ENCODE assay signal across 9 cellular contexts in the genomic region with DNA sequence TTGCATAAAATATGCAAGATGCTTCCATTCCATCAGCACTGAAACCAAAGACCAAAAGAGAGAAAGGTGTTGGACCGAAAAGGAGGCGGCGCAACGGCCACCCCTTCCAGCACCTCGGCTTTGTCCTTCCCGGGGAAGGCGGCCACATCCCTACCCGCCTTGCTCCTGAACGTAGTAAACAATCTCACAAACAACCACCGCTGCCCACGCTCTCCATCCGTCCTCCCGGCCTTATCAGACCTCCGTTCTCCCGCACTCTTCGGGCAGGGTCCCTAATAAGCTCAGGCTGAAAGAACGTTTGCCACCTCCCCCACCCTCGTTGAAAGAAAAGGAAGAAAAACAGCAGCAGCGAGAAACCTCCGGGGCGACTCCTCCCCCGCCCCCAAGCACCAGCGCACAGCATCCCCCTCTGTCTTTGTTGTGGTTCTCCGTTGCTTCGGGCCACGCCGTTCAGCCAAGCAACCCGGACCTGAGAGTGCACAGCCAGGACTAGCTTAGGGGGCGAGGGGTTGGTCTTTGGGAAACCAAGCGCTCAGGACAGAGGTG. TPM values are rescaled to one million over a fixed set of nuclear protein-coding genes. Genes with fewer than 3 reads are reported as not detected.
A peak's percentile ranks its signal among the peaks of the same experiment; 100 is the strongest.
DNase-seq lines count a peak whose midpoint lies in the region; ATAC-seq, FAIRE-seq and TF ChIP-seq lines count a peak whose summit lies in the region.
"Had no signal": no experiment of that assay in that cellular context is flagged by ENCODE, and none has a peak within 500 bp of the region (broad histone marks: within the 10 kb centered on the region; RNA-seq: fewer than 3 reads in every experiment).

No MANE protein-coding gene starts in this region.

- H3K9ac ChIP-seq in endothelial cell of umbilical vein (replicated peaks; ENCODE audit: extremely low read depth, insufficient read depth, low read length), result no peak overlapping the region
- no peak overlapping the region for H3K9ac ChIP-seq in smooth muscle cell (ENCODE audit: low read depth)

- no peak for TF ChIP-seq POLR2A in endothelial cell of umbilical vein (IDR thresholded peaks at IDR 0.05; ENCODE audit: low read depth, low read length)

- H3K4me2 ChIP-seq in endothelial cell of umbilical vein (ENCODE audit: insufficient read depth, low read length) (no peak overlapping the region), smooth muscle cell (peak overlapping the region; percentile 78)

- H3K27me3 ChIP-seq in endothelial cell of umbilical vein (ENCODE audit: control insufficient read depth in 2 of 2, insufficient read depth in 2 of 2, low read length in 2 of 2), result peaks cover 80 to 97% of the 10 kb centered on the region in 2 experiments
- H3K27me3 ChIP-seq in smooth muscle cell (ENCODE audit: low read depth), result peaks cover 97% of the 10 kb centered on the region

- DNase-seq in activated CD4-positive, alpha-beta T cell treated with anti-CD3 and anti-CD28 coated beads, Interleukin-2, amount 10 ng/mL, durations not matched to agents 7 days and 5 days, result no peak
- DNase-seq in activated CD4-positive, alpha-beta T cell treated with anti-CD3 and anti-CD28 coated beads for 1 hour, result no peak
- peak; percentile 45 to 81 for DNase-seq in NCI-H526 (lab: John Stamatoyannopoulos, UW)
- no peak for DNase-seq in endothelial cell of umbilical vein (ENCODE audit: low read depth, low spot score)
- no peak for DNase-seq in smooth muscle cell (lab: John Stamatoyannopoulos, UW; ENCODE audit: unreplicated experiment)
- DNase-seq in stimulated activated CD4-positive, alpha-beta T cell treated with anti-CD3 and anti-CD28 coated beads, Interleukin-2, amount 100 ng/mL, for 48 hours, result no peak

- H3K27me3 Mint-ChIP-seq in activated CD4-positive, alpha-beta T cell treated with anti-CD3 and anti-CD28 coated beads, Interleukin-2, amount 10 ng/mL, durations not matched to agents 7 days and 5 days, result peaks cover 81% of the 10 kb centered on the region

- CTCF ChIA-PET in activated CD4-positive, alpha-beta T cell treated with anti-CD3 and anti-CD28 coated beads, Interleukin-2, amount 10 ng/mL, durations not matched to agents 7 days and 5 days (lab: Charles Lee), result interaction anchor here (0.9 to 1.8 kb wide), 2 partner anchors 52 to 82 kb away, joined by 3 to 4 read pairs; no protein-coding TSS in a partner anchor
- CTCF ChIA-PET in endothelial cell of umbilical vein (lab: Charles Lee), result interaction anchor here (1.3 to 2.8 kb wide), 5 partner anchors 8 to 771 kb away, joined by 3 to 19 read pairs (median 10); no protein-coding TSS in a partner anchor

- peaks cover 3% of the 10 kb centered on the region for H3K36me3 Mint-ChIP-seq in activated CD4-positive, alpha-beta T cell treated with anti-CD3 and anti-CD28 coated beads, Interleukin-2, amount 10 ng/mL, durations not matched to agents 7 days and 5 days (ENCODE audit: low read depth)

- FAIRE-seq in endothelial cell of umbilical vein (lab: Jason Lieb, UNC), result peak; percentile 50
- FAIRE-seq: HTR-8/SVneo had no signal

- TF ChIP-seq CTCF in endothelial cell of umbilical vein (IDR thresholded peaks at IDR 0.05; ENCODE audit: extremely low read depth in 1 of 2, insufficient read depth in 1 of 2, low read depth in 1 of 2, low read length in 2 of 2) (no peak), smooth muscle cell (IDR thresholded peaks at IDR 0.05; ENCODE audit: borderline replicate concordance, insufficient read depth, poor library complexity, severe bottlenecking) (no peak)

- peaks cover 10% of the 10 kb centered on the region for H3K4me1 Mint-ChIP-seq in activated CD4-positive, alpha-beta T cell treated with anti-CD3 and anti-CD28 coated beads, Interleukin-2, amount 10 ng/mL, durations not matched to agents 7 days and 5 days

- no peaks in the 10 kb centered on the region for H3F3A ChIP-seq in smooth muscle cell (ENCODE audit: low read depth)

- H3K4me3 Mint-ChIP-seq in activated CD4-positive, alpha-beta T cell treated with anti-CD3 and anti-CD28 coated beads, Interleukin-2, amount 10 ng/mL, durations not matched to agents 7 days and 5 days, result peak overlapping the region; percentile 51

- no peak overlapping the region for H3K4me3 ChIP-seq in endothelial cell of umbilical vein (replicated peaks in 1 of 3; ENCODE audit: insufficient read depth in 1 of 3, low read depth in 1 of 3, low read length in 3 of 3)
- H3K4me3 ChIP-seq in smooth muscle cell, result peak overlapping the region; percentile 33

- POLR2A ChIA-PET in activated CD4-positive, alpha-beta T cell treated with anti-CD3 and anti-CD28 coated beads, Interleukin-2, amount 10 ng/mL, durations not matched to agents 7 days and 5 days (lab: Charles Lee), result no interaction called here
- POLR2A ChIA-PET in endothelial cell of umbilical vein (lab: Charles Lee), result no interaction called here

- no peaks in the 10 kb centered on the region for H3K79me2 ChIP-seq in endothelial cell of umbilical vein (ENCODE audit: control insufficient read depth, insufficient read depth, low read length)
- no peaks in the 10 kb centered on the region for H3K79me2 ChIP-seq in smooth muscle cell (ENCODE audit: low read depth)

- dilution Hi-C loops in endothelial cell of umbilical vein (cut with MboI; ENCODE audit: extremely low pct_ligation_motif_present, low sequenced_read_pairs), result no loop called here

- ATAC-seq in GM18502 (IDR thresholded peaks at IDR 0.05; ENCODE audit: poor library complexity, unreplicated experiment) (no peak), GM19463 (IDR thresholded peaks at IDR 0.05; ENCODE audit: unreplicated experiment) (no peak)

- 1% methylated on average over 30 of the region's 30 CpGs for WGBS in smooth muscle cell (ENCODE audit: low lambda C conversion rate)

- H3K9me1 ChIP-seq in endothelial cell of umbilical vein (replicated peaks; ENCODE audit: control insufficient read depth, extremely low read depth, insufficient read depth, low read length), result no peaks in the 10 kb centered on the region

- BruUV-seq in endothelial cell of umbilical vein (replicated peaks; lab: Mats Ljungman, UMichigan), result no TSS peak

- peak overlapping the region; percentile 79 for H3K27ac Mint-ChIP-seq in activated CD4-positive, alpha-beta T cell treated with anti-CD3 and anti-CD28 coated beads, Interleukin-2, amount 10 ng/mL, durations not matched to agents 7 days and 5 days

- intact Hi-C loops in endothelial cell of umbilical vein (cut with micrococcal nuclease), result no loop called here

- H4K20me1 ChIP-seq in endothelial cell of umbilical vein (replicated peaks; ENCODE audit: control insufficient read depth, extremely low read depth, insufficient read depth, low read length) (peaks cover 2% of the 10 kb centered on the region), smooth muscle cell (ENCODE audit: low read depth) (no peaks in the 10 kb centered on the region)

- H3K4me1 ChIP-seq in endothelial cell of umbilical vein (ENCODE audit: control insufficient read depth, extremely low read depth, insufficient read depth, low read length) (no peaks in the 10 kb centered on the region), smooth muscle cell (ENCODE audit: low read depth) (peaks cover 6% of the 10 kb centered on the region)

- H3K27ac ChIP-seq in endothelial cell of umbilical vein (ENCODE audit: insufficient read depth, low read depth, low read length), result no peak overlapping the region
- no peak overlapping the region for H3K27ac ChIP-seq in smooth muscle cell (ENCODE audit: low read depth)

- H3K9me3 ChIP-seq in endothelial cell of umbilical vein (replicated peaks; ENCODE audit: control insufficient read depth, insufficient read depth, low read length) (no peaks in the 10 kb centered on the region), smooth muscle cell (replicated peaks; ENCODE audit: low read depth) (no peaks in the 10 kb centered on the region)

- peaks cover 5% of the 10 kb centered on the region for H3K9me3 Mint-ChIP-seq in activated CD4-positive, alpha-beta T cell treated with anti-CD3 and anti-CD28 coated beads, Interleukin-2, amount 10 ng/mL, durations not matched to agents 7 days and 5 days

- H2AFZ ChIP-seq in endothelial cell of umbilical vein (ENCODE audit: low read depth, low read length) (no peak overlapping the region), smooth muscle cell (ENCODE audit: low read depth) (no peak overlapping the region)

- H3K36me3 ChIP-seq in endothelial cell of umbilical vein (ENCODE audit: control insufficient read depth in 2 of 2, extremely low read depth in 1 of 2, insufficient read depth in 2 of 2, low read length in 2 of 2) (no peaks in the 10 kb centered on the region), smooth muscle cell (ENCODE audit: low read depth) (no peaks in the 10 kb centered on the region)

RNA-seq across cellular contexts. Expression of a gene that starts 4.4 kb away (rescaled TPM):
- not detected for total RNA-seq in activated CD4-positive, alpha-beta T cell treated with anti-CD3 and anti-CD28 coated beads, Interleukin-2, amount 10 ng/mL, durations not matched to agents 7 days and 5 days
- total RNA-seq in endothelial cell of umbilical vein (not detected in 2 replicates), smooth muscle cell (0.04 TPM in 1 of 2 replicates, not detected in the other)
- polyA plus RNA-seq in endothelial cell of umbilical vein (not detected in 2 replicates), smooth muscle cell (not detected in 2 replicates)
- not detected in 2 replicates for polyA plus RNA-seq in endothelial cell of umbilical vein (2011; cell fraction: cytosol; rRNA removed)
- not detected in 2 replicates for polyA plus RNA-seq in endothelial cell of umbilical vein (2011; cell fraction: nucleus; rRNA removed)
- polyA plus RNA-seq in endothelial cell of umbilical vein (2012), result not detected in 2 replicates
- polyA minus RNA-seq in endothelial cell of umbilical vein, result not detected in 2 replicates
- not detected for polyA minus RNA-seq in endothelial cell of umbilical vein (2011; cell fraction: cytosol; rRNA and poly(A)+ RNA removed)
- polyA minus RNA-seq in endothelial cell of umbilical vein (2011; cell fraction: nucleus; rRNA and poly(A)+ RNA removed), result not detected in 2 replicates

RNA-seq across cellular contexts. Expression of a gene that starts 13.2 kb away (rescaled TPM):
- total RNA-seq in activated CD4-positive, alpha-beta T cell treated with anti-CD3 and anti-CD28 coated beads, Interleukin-2, amount 10 ng/mL, durations not matched to agents 7 days and 5 days, result not detected
- total RNA-seq in endothelial cell of umbilical vein (not detected in 2 replicates), smooth muscle cell (0.31 and 1.9 TPM in 2 replicates)
- polyA plus RNA-seq in endothelial cell of umbilical vein (not detected in 2 replicates), smooth muscle cell (0.45 and 1.9 TPM in 2 replicates)
- polyA plus RNA-seq in endothelial cell of umbilical vein (2011; cell fraction: cytosol; rRNA removed), result not detected in 2 replicates
- polyA plus RNA-seq in endothelial cell of umbilical vein (2011; cell fraction: nucleus; rRNA removed), result not detected in 2 replicates
- not detected in 2 replicates for polyA plus RNA-seq in endothelial cell of umbilical vein (2012)
- polyA minus RNA-seq in endothelial cell of umbilical vein, result not detected in 2 replicates
- polyA minus RNA-seq in endothelial cell of umbilical vein (2011; cell fraction: cytosol; rRNA and poly(A)+ RNA removed), result not detected
- polyA minus RNA-seq in endothelial cell of umbilical vein (2011; cell fraction: nucleus; rRNA and poly(A)+ RNA removed), result not detected in 2 replicates

RNA-seq across cellular contexts. Expression of a gene that starts 20.2 kb away (rescaled TPM):
- total RNA-seq in activated CD4-positive, alpha-beta T cell treated with anti-CD3 and anti-CD28 coated beads, Interleukin-2, amount 10 ng/mL, durations not matched to agents 7 days and 5 days, result not detected
- not detected in 2 replicates for total RNA-seq in endothelial cell of umbilical vein
- not detected in 2 replicates for polyA plus RNA-seq in endothelial cell of umbilical vein
- not detected in 2 replicates for polyA plus RNA-seq in endothelial cell of umbilical vein (2011; cell fraction: cytosol; rRNA removed)
- not detected in 2 replicates for polyA plus RNA-seq in endothelial cell of umbilical vein (2011; cell fraction: nucleus; rRNA removed)
- polyA plus RNA-seq in endothelial cell of umbilical vein (2012), result not detected in 2 replicates
- not detected in 2 replicates for polyA minus RNA-seq in endothelial cell of umbilical vein
- polyA minus RNA-seq in endothelial cell of umbilical vein (2011; cell fraction: cytosol; rRNA and poly(A)+ RNA removed), result not detected
- polyA minus RNA-seq in endothelial cell of umbilical vein (2011; cell fraction: nucleus; rRNA and poly(A)+ RNA removed), result not detected in 2 replicates
- 0.54 TPM in 1 of 2 replicates, not detected in the other for total RNA-seq in smooth muscle cell
- polyA plus RNA-seq in smooth muscle cell, result not detected in 2 replicates

RNA-seq across cellular contexts. Expression of a gene that starts 27.7 kb away (rescaled TPM):
- total RNA-seq in activated CD4-positive, alpha-beta T cell treated with anti-CD3 and anti-CD28 coated beads, Interleukin-2, amount 10 ng/mL, durations not matched to agents 7 days and 5 days, result not detected
- total RNA-seq in endothelial cell of umbilical vein (not detected in 2 replicates), smooth muscle cell (4.4 and 9.8 TPM in 2 replicates)
- polyA plus RNA-seq in endothelial cell of umbilical vein (not detected in 2 replicates), smooth muscle cell (7.9 and 9.0 TPM in 2 replicates)
- not detected in 2 replicates for polyA plus RNA-seq in endothelial cell of umbilical vein (2011; cell fraction: cytosol; rRNA removed)
- not detected in 2 replicates for polyA plus RNA-seq in endothelial cell of umbilical vein (2011; cell fraction: nucleus; rRNA removed)
- not detected in 2 replicates for polyA plus RNA-seq in endothelial cell of umbilical vein (2012)
- polyA minus RNA-seq in endothelial cell of umbilical vein, result not detected in 2 replicates
- 1.0 TPM for polyA minus RNA-seq in endothelial cell of umbilical vein (2011; cell fraction: cytosol; rRNA and poly(A)+ RNA removed)
- polyA minus RNA-seq in endothelial cell of umbilical vein (2011; cell fraction: nucleus; rRNA and poly(A)+ RNA removed), result not detected in 2 replicates

RNA-seq across cellular contexts. Expression of a gene that starts 37.2 kb away (rescaled TPM):
- not detected for total RNA-seq in activated CD4-positive, alpha-beta T cell treated with anti-CD3 and anti-CD28 coated beads, Interleukin-2, amount 10 ng/mL, durations not matched to agents 7 days and 5 days
- not detected in 2 replicates for total RNA-seq in endothelial cell of umbilical vein
- not detected in 2 replicates for polyA plus RNA-seq in endothelial cell of umbilical vein
- polyA plus RNA-seq in endothelial cell of umbilical vein (2011; cell fraction: cytosol; rRNA removed), result not detected in 2 replicates
- polyA plus RNA-seq in endothelial cell of umbilical vein (2011; cell fraction: nucleus; rRNA removed), result not detected in 2 replicates
- not detected in 2 replicates for polyA plus RNA-seq in endothelial cell of umbilical vein (2012)
- not detected in 2 replicates for polyA minus RNA-seq in endothelial cell of umbilical vein
- not detected for polyA minus RNA-seq in endothelial cell of umbilical vein (2011; cell fraction: cytosol; rRNA and poly(A)+ RNA removed)
- polyA minus RNA-seq in endothelial cell of umbilical vein (2011; cell fraction: nucleus; rRNA and poly(A)+ RNA removed), result not detected in 2 replicates
- total RNA-seq in smooth muscle cell, result 6.7 and 9.9 TPM in 2 replicates
- 10.6 and 11.4 TPM in 2 replicates for polyA plus RNA-seq in smooth muscle cell

Comparison
In these comparisons a context has a peak if more than half of its experiments do, and no peak if none do; other contexts are left out.
1. DNase-seq: peak in NCI-H526 (2 of 2); none in activated CD4-positive, alpha-beta T cell treated with anti-CD3 and anti-CD28 coated beads, Interleukin-2, amount 10 ng/mL, durations not matched to agents 7 days and 5 days (single experiment), activated CD4-positive, alpha-beta T cell treated with anti-CD3 and anti-CD28 coated beads for 1 hour (single experiment), endothelial cell of umbilical vein (single experiment), smooth muscle cell (single experiment) and stimulated activated CD4-positive, alpha-beta T cell treated with anti-CD3 and anti-CD28 coated beads, Interleukin-2, amount 100 ng/mL, for 48 hours (0 of 2).